ENCODE assay signal across 8 cellular contexts in genomic region chr12:32896438-32897275, GRCh38. TPM values are rescaled to one million over a fixed set of nuclear protein-coding genes. Genes with fewer than 3 reads are reported as not detected.
DNase-seq lines count a peak whose midpoint lies in the region; ATAC-seq and TF ChIP-seq lines count a peak whose summit lies in the region.

TSS of gene PKP2 (minus strand) at chr12:32896777. CDS start at chr12:32896731, 46 bp downstream.

- POLR2A ChIA-PET in activated CD4-positive, alpha-beta T cell treated with anti-CD3 and anti-CD28 coated beads, Interleukin-2, amount 10 ng/mL, durations not matched to agents 7 days and 5 days (lab: Charles Lee): no interaction called here

- 1% methylated on average over 43 to 94 of the region's 94 CpGs for WGBS in esophagus, 2 donors

- no peak within 1 kb of the TSS for H3K27ac Mint-ChIP-seq in activated CD4-positive, alpha-beta T cell treated with anti-CD3 and anti-CD28 coated beads, Interleukin-2, amount 10 ng/mL, durations not matched to agents 7 days and 5 days

- H3K4me3 ChIP-seq in esophagus (ENCODE audit: low read depth in 1 of 2, low read length in 2 of 2) (peak within 1 kb of the TSS; percentile 67 to 75), mucosa of rectum (ENCODE audit: low read length in 2 of 2) (peak within 1 kb of the TSS; percentile 76 to 88), upper lobe of right lung (peak within 1 kb of the TSS; percentile 52), foreskin fibroblast (ENCODE audit: low read depth in 1 of 2, low read length in 2 of 2) (no peak within 1 kb of the TSS)

- CTCF ChIA-PET in activated CD4-positive, alpha-beta T cell treated with anti-CD3 and anti-CD28 coated beads, Interleukin-2, amount 10 ng/mL, durations not matched to agents 7 days and 5 days (lab: Charles Lee): no interaction called here

- no peaks in the 10 kb centered on the region for H3K27me3 ChIP-seq in esophagus (ENCODE audit: control insufficient read depth in 1 of 2, insufficient read depth in 2 of 2, low read length in 2 of 2)
- peaks cover 0 to 3% of the 10 kb centered on the region in 2 donors for H3K27me3 ChIP-seq in mucosa of rectum (ENCODE audit: control insufficient read depth in 2 of 2, insufficient read depth in 2 of 2, low read length in 2 of 2)
- peaks cover 33% of the 10 kb centered on the region for H3K27me3 ChIP-seq in upper lobe of right lung

- H3K36me3 Mint-ChIP-seq in activated CD4-positive, alpha-beta T cell treated with anti-CD3 and anti-CD28 coated beads, Interleukin-2, amount 10 ng/mL, durations not matched to agents 7 days and 5 days (ENCODE audit: low read depth): no peaks in the 10 kb centered on the region

- H3K4me1 ChIP-seq in esophagus (ENCODE audit: control insufficient read depth in 2 of 2, insufficient read depth in 2 of 2, low read length in 1 of 2) (no peaks in the 10 kb centered on the region), mucosa of rectum (ENCODE audit: control insufficient read depth in 2 of 2, insufficient read depth in 2 of 2, low read length in 2 of 2) (peaks cover 16 to 51% of the 10 kb centered on the region in 2 donors), upper lobe of right lung (peaks cover 18% of the 10 kb centered on the region)

- H3K36me3 ChIP-seq in esophagus (ENCODE audit: control insufficient read depth in 2 of 2, insufficient read depth in 2 of 2, low read length in 1 of 2): no peaks in the 10 kb centered on the region
- no peaks in the 10 kb centered on the region for H3K36me3 ChIP-seq in mucosa of rectum (ENCODE audit: control insufficient read depth in 2 of 2, insufficient read depth in 2 of 2, low read length in 2 of 2)
- no peaks in the 10 kb centered on the region for H3K36me3 ChIP-seq in upper lobe of right lung

- H3K27ac ChIP-seq in esophagus (ENCODE audit: low read depth in 2 of 2, low read length in 1 of 2) (peak within 1 kb of the TSS; percentile 52 to 58), mucosa of rectum (ENCODE audit: low read depth in 2 of 2, low read length in 2 of 2) (peak within 1 kb of the TSS; percentile 96 to 97), upper lobe of right lung (no peak within 1 kb of the TSS)

- H3K9me3 ChIP-seq in esophagus (ENCODE audit: control insufficient read depth in 2 of 2, insufficient read depth in 1 of 2, low read depth in 1 of 2, low read length in 1 of 2) (no peaks in the 10 kb centered on the region), mucosa of rectum (ENCODE audit: control insufficient read depth in 2 of 2, low read length in 2 of 2) (no peaks in the 10 kb centered on the region), upper lobe of right lung (no peaks in the 10 kb centered on the region)

- peak within 1 kb of the TSS; percentile 60 for H3K4me3 Mint-ChIP-seq in activated CD4-positive, alpha-beta T cell treated with anti-CD3 and anti-CD28 coated beads, Interleukin-2, amount 10 ng/mL, durations not matched to agents 7 days and 5 days

- intact Hi-C loops in upper lobe of right lung (cut with DNase I): no loop called here

- H3K9ac ChIP-seq in mucosa of rectum (ENCODE audit: low read depth in 1 of 2, low read length in 2 of 2): peak within 1 kb of the TSS; percentile 72 to 83

- TF ChIP-seq CTCF in upper lobe of right lung (IDR thresholded peaks at IDR 0.05) (no peak), foreskin fibroblast (IDR thresholded peaks at IDR 0.05; ENCODE audit: low read depth, low read length) (no peak)

- ATAC-seq in GM21825 (IDR thresholded peaks at IDR 0.05; ENCODE audit: unreplicated experiment): peak; percentile 57
- peak; percentile 87 for ATAC-seq in upper lobe of right lung

- peak; percentile 39 for DNase-seq in DMS79 treated with DMSO at 0.1 percent for 48 hours (lab: John Stamatoyannopoulos, UW)
- peak; percentile 67 for DNase-seq in NCI-H1092 (lab: John Stamatoyannopoulos, UW)
- peak; percentile 7 for DNase-seq in activated CD4-positive, alpha-beta T cell treated with anti-CD3 and anti-CD28 coated beads, Interleukin-2, amount 10 ng/mL, durations not matched to agents 7 days and 5 days
- peak; percentile 82 for DNase-seq in upper lobe of right lung
- no peak for DNase-seq in foreskin fibroblast

- H3K27me3 Mint-ChIP-seq in activated CD4-positive, alpha-beta T cell treated with anti-CD3 and anti-CD28 coated beads, Interleukin-2, amount 10 ng/mL, durations not matched to agents 7 days and 5 days: peaks cover 47% of the 10 kb centered on the region

- H3K4me1 Mint-ChIP-seq in activated CD4-positive, alpha-beta T cell treated with anti-CD3 and anti-CD28 coated beads, Interleukin-2, amount 10 ng/mL, durations not matched to agents 7 days and 5 days: peaks cover 9% of the 10 kb centered on the region

- no peaks in the 10 kb centered on the region for H3K9me3 Mint-ChIP-seq in activated CD4-positive, alpha-beta T cell treated with anti-CD3 and anti-CD28 coated beads, Interleukin-2, amount 10 ng/mL, durations not matched to agents 7 days and 5 days

RNA-seq across cellular contexts. Expression of gene PKP2, which starts in this region (rescaled TPM):
- total RNA-seq in activated CD4-positive, alpha-beta T cell treated with anti-CD3 and anti-CD28 coated beads, Interleukin-2, amount 10 ng/mL, durations not matched to agents 7 days and 5 days: not detected
- 1 to 10 TPM; 1.5 to 6.5 TPM for polyA plus RNA-seq in esophagus
- total RNA-seq in upper lobe of right lung: 1.9 TPM

Comparison
In these comparisons a context has a peak if more than half of its experiments do, and no peak if none do; other contexts are left out.
1. Peak in DNase-seq in activated CD4-positive, alpha-beta T cell treated with anti-CD3 and anti-CD28 coated beads, Interleukin-2, amount 10 ng/mL, durations not matched to agents 7 days and 5 days; RNA of the gene not detected or under 1 TPM.
2. DNase-seq: peak in DMS79 treated with DMSO at 0.1 percent for 48 hours (single experiment), NCI-H1092 (single experiment) and upper lobe of right lung (single experiment); none in foreskin fibroblast (0 of 2).
3. H3K4me3 ChIP-seq: peak in esophagus (2 of 2), mucosa of rectum (2 of 2) and upper lobe of right lung (single experiment); none in foreskin fibroblast (0 of 2).